ENCODE assay signal across 22 cellular contexts in the genomic region with DNA sequence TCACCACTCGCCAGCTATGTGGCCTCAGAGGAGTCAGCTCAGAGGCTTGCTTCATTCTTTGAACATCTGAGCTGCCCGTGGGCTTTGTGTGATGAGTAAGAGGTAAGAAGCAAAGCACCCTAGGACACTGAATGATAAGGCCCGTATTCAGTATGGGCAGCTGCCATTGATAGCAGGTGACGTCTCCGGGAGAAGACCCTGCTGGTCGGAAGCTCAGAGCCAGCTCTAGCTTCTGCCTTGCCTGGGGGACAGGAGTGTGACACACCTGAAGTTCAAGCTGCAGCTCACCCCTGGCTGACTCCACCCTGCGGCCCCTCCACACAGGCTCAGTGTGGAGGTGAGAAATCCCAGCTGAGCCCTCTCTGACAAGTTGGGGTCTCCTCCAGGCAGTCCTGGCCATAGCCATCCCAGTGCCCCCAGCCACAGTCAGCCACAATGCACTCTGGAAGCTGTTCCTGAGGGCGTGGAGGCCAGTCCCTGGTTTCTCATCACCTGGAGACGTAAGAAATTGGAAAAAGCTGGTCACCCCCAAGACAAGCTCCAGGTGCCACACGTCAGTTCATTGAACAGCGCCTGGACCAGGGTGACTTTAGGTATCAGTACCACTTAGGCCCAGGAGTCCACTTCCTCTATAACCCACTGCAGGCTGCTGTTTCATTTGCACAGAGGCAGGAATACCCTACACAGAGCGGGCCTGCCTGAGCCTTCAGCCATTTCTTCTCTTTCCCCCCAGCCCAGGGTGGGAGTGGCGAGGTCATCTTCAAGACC.
A peak's percentile ranks its signal among the peaks of the same experiment; 100 is the strongest.
DNase-seq lines count a peak whose midpoint lies in the region; ATAC-seq, FAIRE-seq and TF ChIP-seq lines count a peak whose summit lies in the region.
"Had no signal": no experiment of that assay in that cellular context is flagged by ENCODE, and none has a peak within 500 bp of the region (broad histone marks: within the 10 kb centered on the region; RNA-seq: fewer than 3 reads in every experiment).

No MANE protein-coding gene starts in this region.

- no peak for ATAC-seq in left ventricle myocardium superior
- ATAC-seq in sciatic nerve = no peak
- no peak for ATAC-seq in GM18498 (IDR thresholded peaks at IDR 0.05; ENCODE audit: unreplicated experiment)
- ATAC-seq: activated CD4-positive, CD25-positive, alpha-beta regulatory T cell treated with anti-CD3 and anti-CD28 coated beads, Interleukin-2, amount 50 U/mL, for 24 hours; activated CD8-positive, alpha-beta T cell treated with anti-CD3 and anti-CD28 coated beads for 36 hours had no signal

- H3K4me3 ChIP-seq in right atrium auricular region = no peak overlapping the region
- no peak overlapping the region for H3K4me3 ChIP-seq in effector memory CD4-positive, alpha-beta T cell (ENCODE audit: insufficient read depth, low read depth, low read length, poor library complexity, severe bottlenecking)
- H3K4me3 ChIP-seq: adrenal gland, hepatocyte, lung had no signal

- H3K4me1 ChIP-seq in right atrium auricular region = peaks cover 0 to 86% of the 10 kb centered on the region in 2 donors
- H3K4me1 ChIP-seq in effector memory CD4-positive, alpha-beta T cell (ENCODE audit: control insufficient read depth, insufficient read depth, low read length, poor library complexity, severe bottlenecking) = no peaks in the 10 kb centered on the region

- no peaks in the 10 kb centered on the region for H3K9me3 ChIP-seq in right atrium auricular region
- H3K9me3 ChIP-seq in effector memory CD4-positive, alpha-beta T cell (ENCODE audit: control insufficient read depth, low read length) = no peaks in the 10 kb centered on the region
- H3K9me3 ChIP-seq: adrenal gland had no signal

- no peaks in the 10 kb centered on the region for H3K36me3 ChIP-seq in right atrium auricular region
- H3K36me3 ChIP-seq in effector memory CD4-positive, alpha-beta T cell (ENCODE audit: control insufficient read depth, insufficient read depth, low read length) = no peaks in the 10 kb centered on the region
- H3K36me3 ChIP-seq: adrenal gland had no signal

- H3K27ac ChIP-seq in right atrium auricular region (peak overlapping the region; percentile 74 to 78), temporal lobe (ENCODE audit: low read depth, low read length) (peak overlapping the region; percentile 58)
- H3K27ac ChIP-seq in effector memory CD4-positive, alpha-beta T cell (ENCODE audit: insufficient read depth, low read length, poor library complexity, severe bottlenecking) = no peak overlapping the region
- H3K27ac ChIP-seq: adrenal gland, hepatocyte had no signal

- no peak for TF ChIP-seq CTCF in right atrium auricular region (IDR thresholded peaks at IDR 0.05)

- no peak for DNase-seq in right atrium auricular region (ENCODE audit: low spot score)
- DNase-seq in left ventricle myocardium superior = no peak
- peak; percentile 35 for DNase-seq in RCC 7860 (ENCODE audit: low spot score)
- DNase-seq in iris pigment epithelial cell (ENCODE audit: low read depth) = peak; percentile 77
- DNase-seq in sciatic nerve (ENCODE audit: low spot score) = no peak
- no peak for DNase-seq in effector memory CD4-positive, alpha-beta T cell
- DNase-seq: activated CD8-positive, alpha-beta T cell treated with anti-CD3 and anti-CD28 coated beads for 36 hours; activated gamma-delta T cell treated with Interleukin-2 at 50 U/mL for 16 hours; activated T-cell treated with anti-CD3 and anti-CD28 coated beads for 4 hours; adrenal gland; Karpas-422; NCI-H1092 treated with DMSO at 0.1 percent for 48 hours; NCI-H2081 treated with DMSO at 0.1 percent for 48 hours; NCI-H446; OCI-M1; SHP77 treated with DMSO at 0.1 percent for 48 hours; SW 1271 had no signal

- no peak for FAIRE-seq in RCC 7860 (lab: Jason Lieb, UNC)

- H3K27me3 ChIP-seq in right atrium auricular region = no peaks in the 10 kb centered on the region
- no peaks in the 10 kb centered on the region for H3K27me3 ChIP-seq in effector memory CD4-positive, alpha-beta T cell (replicated peaks; ENCODE audit: control insufficient read depth, insufficient read depth, low read length, poor library complexity, severe bottlenecking)
- H3K27me3 ChIP-seq: adrenal gland, hepatocyte had no signal

- intact Hi-C loops in left ventricle myocardium superior (cut with micrococcal nuclease) = no loop called here
- intact Hi-C loops in sciatic nerve (cut with DNase I) = no loop called here

Comparison
In these comparisons a context has a peak if more than half of its experiments do, and no peak if none do; other contexts are left out.
1. DNase-seq: peak in RCC 7860 (single experiment) and iris pigment epithelial cell (single experiment); none in right atrium auricular region (single experiment), left ventricle myocardium superior (single experiment), sciatic nerve (single experiment) and effector memory CD4-positive, alpha-beta T cell (0 of 3).